Comparison of ENCODE assay signal across 16 cellular contexts in genomic region chr3:167102071-167102470, GRCh38.
A peak's percentile ranks its signal among the peaks of the same experiment; 100 is the strongest.
DNase-seq lines count a peak whose midpoint lies in the region; ATAC-seq and TF ChIP-seq lines count a peak whose summit lies in the region.
"Had no signal": no experiment of that assay in that cellular context is flagged by ENCODE, and none has a peak within 500 bp of the region (broad histone marks: within the 10 kb centered on the region; RNA-seq: fewer than 3 reads in every experiment).

No MANE protein-coding gene starts in this region.

- peak; percentile 36 for TF ChIP-seq CTCF in 22Rv1 (IDR thresholded peaks at IDR 0.05)
- peak; percentile 38 for TF ChIP-seq CTCF in GM12864 (IDR thresholded peaks at IDR 0.05; ENCODE audit: low read depth, low read length, missing control alignments)
- peak; percentile 82 for TF ChIP-seq CTCF in endodermal cell (conservative IDR thresholded peaks at IDR 0.05)

- no peaks in the 10 kb centered on the region for H3K27me3 ChIP-seq in endodermal cell (ENCODE audit: control insufficient read depth, insufficient read depth, low read length, poor library complexity, severe bottlenecking)

- WGBS in endodermal cell (ENCODE audit: insufficient coverage in 1 of 2, insufficient read length in 1 of 2), 2 experiments: 36 to 83% methylated on average over 1 of the region's 1 CpG

- H3K27ac ChIP-seq in 22Rv1: no peak overlapping the region
- no peak overlapping the region for H3K27ac ChIP-seq in endodermal cell (ENCODE audit: low read depth, low read length)
- H3K27ac ChIP-seq: GM23248, prostate gland had no signal

- H3K4me1 ChIP-seq in endodermal cell (ENCODE audit: control insufficient read depth, insufficient read depth, low read length): no peaks in the 10 kb centered on the region
- H3K4me1 ChIP-seq: prostate gland had no signal

- no peaks in the 10 kb centered on the region for H3K27me3 Mint-ChIP-seq in endodermal cell (ENCODE audit: insufficient read depth)
- no peaks in the 10 kb centered on the region for H3K27me3 Mint-ChIP-seq in activated naive CD4-positive, alpha-beta T cell treated with anti-CD3 and anti-CD28 coated beads, Interleukin-2, amount 10 ng/mL, durations not matched to agents 7 days and 5 days
- H3K27me3 Mint-ChIP-seq: activated B cell treated with CpG ODN at 0.5 μM for 24 hours had no signal

- no peaks in the 10 kb centered on the region for H3K36me3 Mint-ChIP-seq in endodermal cell (ENCODE audit: low read depth)
- H3K36me3 Mint-ChIP-seq in activated naive CD4-positive, alpha-beta T cell treated with anti-CD3 and anti-CD28 coated beads, Interleukin-2, amount 10 ng/mL, durations not matched to agents 7 days and 5 days: no peaks in the 10 kb centered on the region

- H3K36me3 ChIP-seq in endodermal cell (ENCODE audit: control insufficient read depth, insufficient read depth, low read length): no peaks in the 10 kb centered on the region
- H3K36me3 ChIP-seq: prostate gland had no signal

- CTCF ChIA-PET in activated naive CD4-positive, alpha-beta T cell treated with anti-CD3 and anti-CD28 coated beads, Interleukin-2, amount 10 ng/mL, durations not matched to agents 7 days and 5 days (lab: Charles Lee): no interaction called here

- H3K4me1 Mint-ChIP-seq in endodermal cell: no peaks in the 10 kb centered on the region
- no peaks in the 10 kb centered on the region for H3K4me1 Mint-ChIP-seq in activated naive CD4-positive, alpha-beta T cell treated with anti-CD3 and anti-CD28 coated beads, Interleukin-2, amount 10 ng/mL, durations not matched to agents 7 days and 5 days
- H3K4me1 Mint-ChIP-seq: activated B cell treated with CpG ODN at 0.5 μM for 24 hours had no signal

- H3K9me3 Mint-ChIP-seq in endodermal cell: no peaks in the 10 kb centered on the region
- no peaks in the 10 kb centered on the region for H3K9me3 Mint-ChIP-seq in activated naive CD4-positive, alpha-beta T cell treated with anti-CD3 and anti-CD28 coated beads, Interleukin-2, amount 10 ng/mL, durations not matched to agents 7 days and 5 days
- H3K9me3 Mint-ChIP-seq: activated B cell treated with CpG ODN at 0.5 μM for 24 hours; activated T-cell treated with anti-CD3 and anti-CD28 coated beads, Interleukin-2, amount 50 U/mL, for 72 hours had no signal

- H3K9me3 ChIP-seq in endodermal cell (ENCODE audit: control insufficient read depth, low read length): no peaks in the 10 kb centered on the region
- H3K9me3 ChIP-seq: mucosa of descending colon, prostate gland had no signal

- no peak overlapping the region for H3K9ac ChIP-seq in endodermal cell (ENCODE audit: extremely low read depth, low read length, poor library complexity, severe bottlenecking)
- H3K9ac ChIP-seq: GM23248 had no signal

- no peak for ATAC-seq in HG03354 (IDR thresholded peaks at IDR 0.05; ENCODE audit: poor library complexity, severe bottlenecking, unreplicated experiment)
- no peak for ATAC-seq in HG03135 (IDR thresholded peaks at IDR 0.05; ENCODE audit: unreplicated experiment)
- ATAC-seq: activated T-cell treated with anti-CD3 and anti-CD28 coated beads, Interleukin-2, amount 50 U/mL, for 72 hours; mucosa of descending colon; Right ventricle myocardium inferior had no signal

- DNase-seq in GM12864 (ENCODE audit: low read depth) (no peak), MV-4-11 (lab: John Stamatoyannopoulos, UW) (peak; percentile 27), endodermal cell (peak; percentile 67), glomerular visceral epithelial cell (ENCODE audit: extremely low spot score) (no peak)
- DNase-seq in activated naive CD4-positive, alpha-beta T cell treated with anti-CD3 and anti-CD28 coated beads, Interleukin-2, amount 10 ng/mL, durations not matched to agents 7 days and 5 days: no peak
- DNase-seq: activated B cell treated with CpG ODN at 0.5 μM for 24 hours; activated T-cell treated with anti-CD3 and anti-CD28 coated beads, Interleukin-2, amount 50 U/mL, for 72 hours; GM23248; mucosa of descending colon; stimulated activated CD4-positive, alpha-beta T cell treated with anti-CD3 and anti-CD28 coated beads, Interleukin-2, amount 100 ng/mL, for 48 hours; stimulated activated naive CD4-positive, alpha-beta T cell treated with Interleukin-2 at 50 U/mL for 16 hours had no signal

- H3K4me3 ChIP-seq in GM12864 (ENCODE audit: low read depth, low read length): no peak overlapping the region
- H3K4me3 ChIP-seq in endodermal cell (ENCODE audit: low read length): no peak overlapping the region
- H3K4me3 ChIP-seq: GM23248, mucosa of descending colon, prostate gland had no signal

- H3K4me3 Mint-ChIP-seq in endodermal cell: no peak overlapping the region
- H3K4me3 Mint-ChIP-seq in activated naive CD4-positive, alpha-beta T cell treated with anti-CD3 and anti-CD28 coated beads, Interleukin-2, amount 10 ng/mL, durations not matched to agents 7 days and 5 days: no peak overlapping the region
- H3K4me3 Mint-ChIP-seq: activated B cell treated with CpG ODN at 0.5 μM for 24 hours; activated T-cell treated with anti-CD3 and anti-CD28 coated beads, Interleukin-2, amount 50 U/mL, for 72 hours had no signal

- H3K27ac Mint-ChIP-seq in endodermal cell: no peak overlapping the region
- H3K27ac Mint-ChIP-seq in activated naive CD4-positive, alpha-beta T cell treated with anti-CD3 and anti-CD28 coated beads, Interleukin-2, amount 10 ng/mL, durations not matched to agents 7 days and 5 days: no peak overlapping the region
- H3K27ac Mint-ChIP-seq: activated B cell treated with CpG ODN at 0.5 μM for 24 hours; activated T-cell treated with anti-CD3 and anti-CD28 coated beads, Interleukin-2, amount 50 U/mL, for 72 hours had no signal

Comparison
In these comparisons a context has a peak if more than half of its experiments do, and no peak if none do; other contexts are left out.
1. DNase-seq: peak in MV-4-11 (single experiment) and endodermal cell (single experiment); none in GM12864 (single experiment), activated naive CD4-positive, alpha-beta T cell treated with anti-CD3 and anti-CD28 coated beads, Interleukin-2, amount 10 ng/mL, durations not matched to agents 7 days and 5 days (single experiment) and glomerular visceral epithelial cell (single experiment).
2. Peak in every context shown above with its lines, with median percentiles within 50 percentile points of each other: CTCF ChIP-seq.